Comparison of ENCODE assay signal across 16 cellular contexts in the genomic region with DNA sequence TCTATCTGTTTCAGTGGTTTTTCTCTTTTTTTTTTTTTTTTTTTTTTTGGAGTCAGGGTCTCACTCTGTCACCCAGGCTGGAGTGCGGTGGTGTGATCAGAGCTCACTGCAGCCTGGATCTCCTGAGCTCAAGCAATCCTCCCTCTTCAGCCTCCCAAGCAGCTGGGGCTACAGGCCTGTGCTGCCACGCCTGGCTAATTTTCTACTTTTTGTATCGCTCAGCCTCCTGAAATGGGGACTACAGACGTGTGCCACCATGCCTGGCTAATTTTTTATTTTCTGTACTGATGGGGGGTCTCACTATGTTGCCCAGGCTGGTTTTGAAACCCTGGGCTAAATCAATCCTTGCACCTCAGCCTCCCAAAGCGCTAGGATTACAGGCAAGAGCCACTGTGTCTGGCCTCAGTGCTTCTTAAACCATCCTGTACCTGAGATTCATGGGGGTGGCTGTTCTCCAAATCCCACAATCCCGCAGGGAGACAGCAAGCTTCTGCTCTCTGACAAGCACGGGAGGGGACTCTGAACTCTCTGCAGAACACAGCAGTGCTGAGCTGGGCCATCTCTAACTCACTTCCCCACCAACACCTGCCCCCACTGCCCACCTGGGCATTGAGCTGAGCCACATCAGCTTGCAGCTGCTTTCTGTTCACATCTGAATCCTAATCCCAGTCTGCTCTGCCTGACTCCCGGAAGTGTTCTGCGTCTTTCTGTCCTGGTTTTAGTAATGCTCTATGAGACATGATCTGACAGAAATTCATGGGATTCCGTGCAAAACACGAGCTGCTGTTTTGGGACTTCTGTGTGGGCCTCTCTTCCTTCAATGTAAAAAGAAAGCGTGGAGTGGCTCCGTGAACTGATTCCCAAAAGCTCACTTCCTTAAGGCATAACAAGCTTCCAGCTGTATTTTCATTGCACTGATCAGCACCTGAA.
DNase-seq lines count a peak whose midpoint lies in the region; ATAC-seq and TF ChIP-seq lines count a peak whose summit lies in the region.
"Had no signal": no experiment of that assay in that cellular context is flagged by ENCODE, and none has a peak within 500 bp of the region (broad histone marks: within the 10 kb centered on the region; RNA-seq: fewer than 3 reads in every experiment).

No MANE protein-coding gene starts in this region.

- H3K36me3 ChIP-seq in BLaER1 treated with 17β-estradiol and CSF1 and Interleukin-3, amounts not matched to agents 10 nM and 100 nM = peaks cover 0 to 16% (median 9%) of the 10 kb centered on the region in 11 experiments; a peak in 15 of 22 replicates
- H3K36me3 ChIP-seq in Karpas-422 (ENCODE audit: insufficient read depth, low read length) = no peaks in the 10 kb centered on the region
- H3K36me3 ChIP-seq: MG63 had no signal

- H3K9me2 ChIP-seq in Karpas-422 (replicated peaks; ENCODE audit: insufficient read depth, low read length) = no peaks in the 10 kb centered on the region

- H3K4me3 Mint-ChIP-seq in nephron progenitor cell = no peak overlapping the region
- no peak overlapping the region for H3K4me3 Mint-ChIP-seq in activated T-cell treated with anti-CD3 and anti-CD28 coated beads, Interleukin-2, amount 50 U/mL, for 4 hours
- H3K4me3 Mint-ChIP-seq: CD14-positive monocyte had no signal

- no peaks in the 10 kb centered on the region for H3K27me3 ChIP-seq in BLaER1 treated with 17β-estradiol and CSF1 and Interleukin-3, amounts not matched to agents 10 nM and 100 nM
- H3K27me3 ChIP-seq in Karpas-422 (ENCODE audit: low read length) = peaks cover 6% of the 10 kb centered on the region; the same call in 1 of the 2 replicates
- H3K27me3 ChIP-seq: MG63 had no signal

- peak overlapping the region in 10 of 11 experiments; percentile 0 to 53 (median 33); a peak in 12 of 22 replicates for H3K9ac ChIP-seq in BLaER1 treated with 17β-estradiol and CSF1 and Interleukin-3, amounts not matched to agents 10 nM and 100 nM
- no peak overlapping the region for H3K9ac ChIP-seq in Karpas-422 (ENCODE audit: low read length)
- H3K9ac ChIP-seq: KMS-11 had no signal

- H3K4me2 ChIP-seq in BLaER1 treated with 17β-estradiol and CSF1 and Interleukin-3, amounts not matched to agents 10 nM and 100 nM = peak overlapping the region; percentile 53 to 77 (median 68); a peak in 21 of 22 replicates
- H3K4me2 ChIP-seq in Karpas-422 (ENCODE audit: low read depth, low read length, poor library complexity, severe bottlenecking) = no peak overlapping the region
- H3K4me2 ChIP-seq: KMS-11 had no signal

- H3K27ac ChIP-seq in BLaER1 treated with 17β-estradiol and CSF1 and Interleukin-3, amounts not matched to agents 10 nM and 100 nM = peak overlapping the region in 10 of 11 experiments; percentile 12 to 57 (median 40); a peak in 18 of 22 replicates
- H3K27ac ChIP-seq in Karpas-422 (ENCODE audit: low read length) = no peak overlapping the region
- H3K27ac ChIP-seq: KMS-11, RWPE1 had no signal

- H3K36me3 Mint-ChIP-seq in nephron progenitor cell (ENCODE audit: low read depth) = peaks cover 20% of the 10 kb centered on the region
- no peaks in the 10 kb centered on the region for H3K36me3 Mint-ChIP-seq in activated T-cell treated with anti-CD3 and anti-CD28 coated beads, Interleukin-2, amount 50 U/mL, for 4 hours (ENCODE audit: insufficient read depth)
- H3K36me3 Mint-ChIP-seq: CD14-positive monocyte had no signal

- no peak overlapping the region for H2AFZ ChIP-seq in Karpas-422 (ENCODE audit: low read length)

- no peak for TF ChIP-seq CTCF in nephron progenitor cell (IDR thresholded peaks at IDR 0.05)

- H3K4me1 Mint-ChIP-seq in nephron progenitor cell = peaks cover 57% of the 10 kb centered on the region
- H3K4me1 Mint-ChIP-seq in activated T-cell treated with anti-CD3 and anti-CD28 coated beads, Interleukin-2, amount 50 U/mL, for 4 hours (ENCODE audit: low read depth) = peaks cover 1% of the 10 kb centered on the region
- H3K4me1 Mint-ChIP-seq: CD14-positive monocyte had no signal

- no peak overlapping the region for H3K4me3 ChIP-seq in BLaER1 treated with 17β-estradiol and CSF1 and Interleukin-3, amounts not matched to agents 10 nM and 100 nM
- H3K4me3 ChIP-seq in Karpas-422 (ENCODE audit: low read length) = no peak overlapping the region
- H3K4me3 ChIP-seq: MG63 had no signal

- peaks cover 26 to 59% (median 49%) of the 10 kb centered on the region in 10 experiments for H3K4me1 ChIP-seq in BLaER1 treated with 17β-estradiol and CSF1 and Interleukin-3, amounts not matched to agents 10 nM and 100 nM
- peaks cover 16% of the 10 kb centered on the region for H3K4me1 ChIP-seq in Karpas-422 (ENCODE audit: low read length)

- peak; percentile 47 for DNase-seq in Karpas-422
- DNase-seq in germinal center (ENCODE audit: low spot score) = peak; percentile 17
- DNase-seq in nephron progenitor cell = no peak
- DNase-seq in activated T-cell treated with anti-CD3 and anti-CD28 coated beads, Interleukin-2, amount 50 U/mL, for 4 hours = no peak
- no peak for DNase-seq in NCI-H1417 (lab: John Stamatoyannopoulos, UW)
- no peak for DNase-seq in effector CD8-positive, alpha-beta T cell (lab: John Stamatoyannopoulos, UW)
- DNase-seq: MG63, NCI-H187 treated with DMSO at 0.1 percent for 48 hours, NCI-H2171, NCI-H774 had no signal

- peaks cover 9% of the 10 kb centered on the region for H3K9me3 Mint-ChIP-seq in nephron progenitor cell
- H3K9me3 Mint-ChIP-seq in activated T-cell treated with anti-CD3 and anti-CD28 coated beads, Interleukin-2, amount 50 U/mL, for 4 hours = no peaks in the 10 kb centered on the region

- H4K20me1 ChIP-seq in BLaER1 treated with 17β-estradiol and CSF1 and Interleukin-3, amounts not matched to agents 10 nM and 100 nM = peaks cover 0 to 10% (median 5%) of the 10 kb centered on the region in 11 experiments; a peak in 5 of 22 replicates
- H4K20me1 ChIP-seq in Karpas-422 (ENCODE audit: insufficient read depth, low read depth, low read length) = no peaks in the 10 kb centered on the region

- no peaks in the 10 kb centered on the region for H3K79me2 ChIP-seq in Karpas-422 (ENCODE audit: low read length)

- H3K27me3 Mint-ChIP-seq in nephron progenitor cell (ENCODE audit: low read depth, poor library complexity) = no peaks in the 10 kb centered on the region
- H3K27me3 Mint-ChIP-seq in activated T-cell treated with anti-CD3 and anti-CD28 coated beads, Interleukin-2, amount 50 U/mL, for 4 hours (ENCODE audit: low read depth) = peaks cover 2% of the 10 kb centered on the region

- ATAC-seq in activated T-cell treated with anti-CD3 and anti-CD28 coated beads, Interleukin-2, amount 50 U/mL, for 4 hours = no peak
- ATAC-seq in HG02938 (IDR thresholded peaks at IDR 0.05; ENCODE audit: unreplicated experiment) = no peak

- peaks cover 9 to 14% (median 11%) of the 10 kb centered on the region in 11 experiments; a peak in 21 of 22 replicates for H3K9me3 ChIP-seq in BLaER1 treated with 17β-estradiol and CSF1 and Interleukin-3, amounts not matched to agents 10 nM and 100 nM (replicated peaks in 1 of 11)
- peaks cover 5% of the 10 kb centered on the region for H3K9me3 ChIP-seq in Karpas-422 (ENCODE audit: low read length)
- H3K9me3 ChIP-seq: Caco-2, MG63 had no signal

- H3K27ac Mint-ChIP-seq in nephron progenitor cell = peak overlapping the region; percentile 69
- H3K27ac Mint-ChIP-seq: CD14-positive monocyte had no signal

Comparison
In these comparisons a context has a peak if more than half of its experiments do, and no peak if none do; other contexts are left out.
1. DNase-seq: peak in Karpas-422 (single experiment) and germinal center (single experiment); none in nephron progenitor cell (single experiment), activated T-cell treated with anti-CD3 and anti-CD28 coated beads, Interleukin-2, amount 50 U/mL, for 4 hours (single experiment), NCI-H1417 (0 of 3) and effector CD8-positive, alpha-beta T cell (single experiment).